15 cellular contexts compared by ENCODE assay signal in genomic region chr11:26332572-26332915, GRCh38. TPM values are rescaled to one million over a fixed set of nuclear protein-coding genes. Genes with fewer than 3 reads are reported as not detected.
DNase-seq lines count a peak whose midpoint lies in the region; ATAC-seq and TF ChIP-seq lines count a peak whose summit lies in the region.
"Had no signal": no experiment of that assay in that cellular context is flagged by ENCODE, and none has a peak within 500 bp of the region (broad histone marks: within the 10 kb centered on the region; RNA-seq: fewer than 3 reads in every experiment).

No MANE protein-coding gene starts in this region.

- H3K4me1 ChIP-seq in left ventricle myocardium inferior (no peaks in the 10 kb centered on the region), endodermal cell (ENCODE audit: control insufficient read depth, insufficient read depth, low read length) (no peaks in the 10 kb centered on the region)

- H3K9me3 ChIP-seq in left ventricle myocardium inferior (replicated peaks), result no peaks in the 10 kb centered on the region
- H3K9me3 ChIP-seq in endodermal cell (ENCODE audit: control insufficient read depth, low read length), result no peaks in the 10 kb centered on the region
- H3K9me3 ChIP-seq: upper lobe of left lung had no signal

- H3K4me3 ChIP-seq in left ventricle myocardium inferior (peak overlapping the region; percentile 45), endodermal cell (ENCODE audit: low read length) (peak overlapping the region; percentile 74)

- peaks cover 74% of the 10 kb centered on the region for H3K27me3 ChIP-seq in left ventricle myocardium inferior (ENCODE audit: low read depth)
- H3K27me3 ChIP-seq in endodermal cell (ENCODE audit: control insufficient read depth, insufficient read depth, low read length, poor library complexity, severe bottlenecking), result peaks cover 8% of the 10 kb centered on the region
- H3K27me3 ChIP-seq: upper lobe of left lung had no signal

- no peak for ATAC-seq in Right ventricle myocardium inferior
- no peak for ATAC-seq in activated CD8-positive, alpha-beta memory T cell treated with anti-CD3 and anti-CD28 coated beads, Interleukin-2, amount 10 ng/mL, durations not matched to agents 7 days and 5 days
- ATAC-seq: effector memory CD8-positive, alpha-beta T cell had no signal

- 85 to 87% methylated on average over 2 to 5 of the region's 5 CpGs for WGBS in endodermal cell (ENCODE audit: insufficient coverage in 1 of 2, insufficient read length in 1 of 2), 2 experiments

- H3K4me3 Mint-ChIP-seq in endodermal cell (peak overlapping the region; percentile 52), mesothelial cell of epicardium (peak overlapping the region; percentile 64), HFFc6 (no peak overlapping the region)
- H3K4me3 Mint-ChIP-seq in activated CD8-positive, alpha-beta memory T cell treated with anti-CD3 and anti-CD28 coated beads, Interleukin-2, amount 10 ng/mL, durations not matched to agents 7 days and 5 days, result no peak overlapping the region
- H3K4me3 Mint-ChIP-seq: CD8-positive, alpha-beta memory T cell; effector memory CD8-positive, alpha-beta T cell had no signal

- H3K36me3 Mint-ChIP-seq in endodermal cell (ENCODE audit: low read depth) (no peaks in the 10 kb centered on the region), mesothelial cell of epicardium (no peaks in the 10 kb centered on the region), HFFc6 (ENCODE audit: low read depth) (no peaks in the 10 kb centered on the region)
- no peaks in the 10 kb centered on the region for H3K36me3 Mint-ChIP-seq in activated CD8-positive, alpha-beta memory T cell treated with anti-CD3 and anti-CD28 coated beads, Interleukin-2, amount 10 ng/mL, durations not matched to agents 7 days and 5 days
- H3K36me3 Mint-ChIP-seq: CD8-positive, alpha-beta memory T cell had no signal

- intact Hi-C loops in left ventricle myocardium inferior (cut with micrococcal nuclease), result no loop called here
- intact Hi-C loops in Right ventricle myocardium inferior (cut with DNase I), result no loop called here

- no peak for TF ChIP-seq CTCF in left ventricle myocardium inferior (IDR thresholded peaks at IDR 0.05; ENCODE audit: borderline replicate concordance)
- no peak for TF ChIP-seq CTCF in endodermal cell (conservative IDR thresholded peaks at IDR 0.05)
- no peak for TF ChIP-seq CTCF in mesothelial cell of epicardium (IDR thresholded peaks at IDR 0.05; ENCODE audit: unreplicated experiment)
- TF ChIP-seq CTCF in HFFc6 (IDR thresholded peaks at IDR 0.05), result no peak

- H3K9me3 Mint-ChIP-seq in endodermal cell (no peaks in the 10 kb centered on the region), mesothelial cell of epicardium (no peaks in the 10 kb centered on the region), HFFc6 (no peaks in the 10 kb centered on the region)
- peaks cover 2% of the 10 kb centered on the region for H3K9me3 Mint-ChIP-seq in activated CD8-positive, alpha-beta memory T cell treated with anti-CD3 and anti-CD28 coated beads, Interleukin-2, amount 10 ng/mL, durations not matched to agents 7 days and 5 days (ENCODE audit: low read depth)

- CTCF ChIA-PET in activated CD8-positive, alpha-beta memory T cell treated with anti-CD3 and anti-CD28 coated beads, Interleukin-2, amount 10 ng/mL, durations not matched to agents 7 days and 5 days (lab: Charles Lee), result no interaction called here

- no peak overlapping the region for H3K9ac ChIP-seq in endodermal cell (ENCODE audit: extremely low read depth, low read length, poor library complexity, severe bottlenecking)

- H3K27ac ChIP-seq in left ventricle myocardium inferior (replicated peaks) (no peak overlapping the region), endodermal cell (ENCODE audit: low read depth, low read length) (peak overlapping the region; percentile 80)
- H3K27ac ChIP-seq: upper lobe of left lung had no signal

- H3K36me3 ChIP-seq in left ventricle myocardium inferior (no peaks in the 10 kb centered on the region), endodermal cell (ENCODE audit: control insufficient read depth, insufficient read depth, low read length) (no peaks in the 10 kb centered on the region)
- H3K36me3 ChIP-seq: upper lobe of left lung had no signal

- DNase-seq in left ventricle myocardium inferior (no peak), Right ventricle myocardium inferior (ENCODE audit: missing footprints) (no peak), endodermal cell (no peak), mesothelial cell of epicardium (ENCODE audit: low spot score in 2 of 2, unreplicated experiment in 2 of 2) (no peak), HuH-7 (ENCODE audit: low spot score) (no peak), HFFc6 (no peak), T1000 (lab: John Stamatoyannopoulos, UW) (no peak)
- DNase-seq in activated CD8-positive, alpha-beta memory T cell treated with anti-CD3 and anti-CD28 coated beads, Interleukin-2, amount 10 ng/mL, durations not matched to agents 7 days and 5 days, result no peak
- DNase-seq: activated naive CD4-positive, alpha-beta T cell treated with Interleukin-2 at 50 U/mL for 16 hours; CD8-positive, alpha-beta memory T cell; effector memory CD8-positive, alpha-beta T cell; MV-4-11; NK-92 treated with Interleukin-12 subunit alpha and Interleukin-12 subunit beta, amount 100 ng/mL, for 24 hours had no signal

- H3K27ac Mint-ChIP-seq in endodermal cell (no peak overlapping the region), mesothelial cell of epicardium (no peak overlapping the region), HFFc6 (no peak overlapping the region)
- no peak overlapping the region for H3K27ac Mint-ChIP-seq in activated CD8-positive, alpha-beta memory T cell treated with anti-CD3 and anti-CD28 coated beads, Interleukin-2, amount 10 ng/mL, durations not matched to agents 7 days and 5 days
- H3K27ac Mint-ChIP-seq: CD8-positive, alpha-beta memory T cell; effector memory CD8-positive, alpha-beta T cell had no signal

- H3K4me1 Mint-ChIP-seq in endodermal cell (peaks cover 10% of the 10 kb centered on the region), mesothelial cell of epicardium (peaks cover 14% of the 10 kb centered on the region), HFFc6 (ENCODE audit: low read depth) (peaks cover 8% of the 10 kb centered on the region; the same call in 1 of the 2 replicates)
- H3K4me1 Mint-ChIP-seq in activated CD8-positive, alpha-beta memory T cell treated with anti-CD3 and anti-CD28 coated beads, Interleukin-2, amount 10 ng/mL, durations not matched to agents 7 days and 5 days, result no peaks in the 10 kb centered on the region
- H3K4me1 Mint-ChIP-seq: CD8-positive, alpha-beta memory T cell had no signal

- H3K27me3 Mint-ChIP-seq in endodermal cell (ENCODE audit: insufficient read depth) (peaks cover 46% of the 10 kb centered on the region), mesothelial cell of epicardium (ENCODE audit: low read depth) (peaks cover 79% of the 10 kb centered on the region), HFFc6 (ENCODE audit: insufficient read depth) (peaks cover 23% of the 10 kb centered on the region; the same call in 1 of the 2 replicates)
- peaks cover 8% of the 10 kb centered on the region for H3K27me3 Mint-ChIP-seq in activated CD8-positive, alpha-beta memory T cell treated with anti-CD3 and anti-CD28 coated beads, Interleukin-2, amount 10 ng/mL, durations not matched to agents 7 days and 5 days
- H3K27me3 Mint-ChIP-seq: CD8-positive, alpha-beta memory T cell; effector memory CD8-positive, alpha-beta T cell had no signal

RNA-seq across cellular contexts. Expression of gene ANO3, which starts 0.6 kb away (rescaled TPM):
- not detected for total RNA-seq in left ventricle myocardium inferior
- 0.05 TPM for total RNA-seq in Right ventricle myocardium inferior
- total RNA-seq in endodermal cell, result not detected
- polyA plus RNA-seq in endodermal cell (2013, experiment 1 of 2), result 1.8 TPM
- 2.0 TPM for polyA plus RNA-seq in endodermal cell (2013, experiment 2 of 2)
- total RNA-seq in mesothelial cell of epicardium, result 0.07 to 0.13 TPM in 2 of 3 replicates, not detected in the other
- under 1 TPM in 5 of 6 experiments, not detected in 1; 0.02 to 0.10 (median 0.05) TPM for total RNA-seq in HFFc6 (2021; fragmentation: NEBNext Ultra II Directional; extraction: Animal tissue kit (Norgen Biotek cat#: 25700))
- under 1 TPM in 1 of 2 experiments, not detected in 1; 0.05 TPM for total RNA-seq in activated CD8-positive, alpha-beta memory T cell treated with anti-CD3 and anti-CD28 coated beads, Interleukin-2, amount 10 ng/mL, durations not matched to agents 7 days and 5 days
- total RNA-seq: CD8-positive, alpha-beta memory T cell; myocyte had no signal
- polyA plus RNA-seq: CD8-positive, alpha-beta memory T cell had no signal

Comparison
In these comparisons a context has a peak if more than half of its experiments do, and no peak if none do; other contexts are left out.
1. H3K4me3 Mint-ChIP-seq: peak in endodermal cell (single experiment) and mesothelial cell of epicardium (single experiment); none in HFFc6 (single experiment) and activated CD8-positive, alpha-beta memory T cell treated with anti-CD3 and anti-CD28 coated beads, Interleukin-2, amount 10 ng/mL, durations not matched to agents 7 days and 5 days (single experiment).